Comparison of ENCODE assay signal across 10 cellular contexts in the genomic region with DNA sequence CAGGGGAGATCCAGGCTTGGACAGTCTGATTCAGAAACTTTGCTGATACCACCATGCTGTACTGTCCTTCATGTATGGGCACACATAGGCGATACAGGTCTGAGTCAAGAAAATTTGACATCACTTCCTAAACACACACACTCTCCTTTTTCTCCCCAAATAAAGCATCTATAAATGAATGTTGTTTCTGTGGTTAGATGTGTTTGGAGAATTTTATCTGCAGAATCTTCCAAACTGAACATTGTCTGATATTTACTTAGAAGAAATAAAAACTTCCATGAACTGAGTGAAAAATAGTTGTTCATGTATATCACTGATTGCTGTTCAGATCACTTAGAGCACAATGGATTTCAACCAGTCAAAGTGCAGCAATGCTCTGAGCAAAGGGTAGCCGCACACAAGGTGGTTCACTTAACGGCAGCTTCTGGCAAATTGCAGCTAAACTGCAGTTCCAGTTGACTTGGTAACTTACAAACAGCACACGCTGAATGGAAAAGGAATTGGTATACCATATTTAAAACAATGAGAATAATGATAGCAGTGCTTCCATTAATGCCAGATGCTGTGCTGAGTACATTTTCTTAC. TPM values are rescaled to one million over a fixed set of nuclear protein-coding genes. Genes with fewer than 3 reads are reported as not detected.
A peak's percentile ranks its signal among the peaks of the same experiment; 100 is the strongest.
DNase-seq lines count a peak whose midpoint lies in the region; ATAC-seq and TF ChIP-seq lines count a peak whose summit lies in the region.
"Had no signal": no experiment of that assay in that cellular context is flagged by ENCODE, and none has a peak within 500 bp of the region (broad histone marks: within the 10 kb centered on the region; RNA-seq: fewer than 3 reads in every experiment).

No MANE protein-coding gene starts in this region.

- no peak overlapping the region for H3K4me3 ChIP-seq in Peyer's patch

- H3K9me3 Mint-ChIP-seq in activated T-helper 1 cell treated with anti-CD3 and anti-CD28 coated beads, Interleukin-12 subunit alpha, Interleukin-12 subunit beta, Interleukin-2, Interleukin-4 antibody, amounts not matched to agents 30 ng/mL and 10 ng/mL and 1 ng/mL, durations not matched to agents 14 hours and 24 hours and 36 hours: no peaks in the 10 kb centered on the region

- H3K27me3 ChIP-seq in Peyer's patch: no peaks in the 10 kb centered on the region

- H3K27ac Mint-ChIP-seq in activated T-helper 1 cell treated with anti-CD3 and anti-CD28 coated beads, Interleukin-12 subunit alpha, Interleukin-12 subunit beta, Interleukin-2, Interleukin-4 antibody, amounts not matched to agents 30 ng/mL and 10 ng/mL and 1 ng/mL, durations not matched to agents 14 hours and 24 hours and 36 hours: peak overlapping the region; percentile 83

- ATAC-seq in GM18502 (IDR thresholded peaks at IDR 0.05; ENCODE audit: poor library complexity, unreplicated experiment): peak; percentile 32
- peak; percentile 20 for ATAC-seq in GM19452 (IDR thresholded peaks at IDR 0.05; ENCODE audit: unreplicated experiment)
- ATAC-seq in HG03045 (IDR thresholded peaks at IDR 0.05; ENCODE audit: unreplicated experiment): peak; percentile 10
- ATAC-seq in SK-N-SH treated with all-trans-retinoic acid at 6 μM for 48 hours: no peak

- no peaks in the 10 kb centered on the region for H3K9me3 ChIP-seq in Peyer's patch

- H3K4me1 ChIP-seq in Peyer's patch: peaks cover 0 to 5% (median 0%) of the 10 kb centered on the region in 4 donors

- peaks cover 6% of the 10 kb centered on the region for H3K36me3 Mint-ChIP-seq in activated T-helper 1 cell treated with anti-CD3 and anti-CD28 coated beads, Interleukin-12 subunit alpha, Interleukin-12 subunit beta, Interleukin-2, Interleukin-4 antibody, amounts not matched to agents 30 ng/mL and 10 ng/mL and 1 ng/mL, durations not matched to agents 14 hours and 24 hours and 36 hours (ENCODE audit: low read depth)

- no peak for TF ChIP-seq POLR2A in Peyer's patch (IDR thresholded peaks at IDR 0.05)

- DNase-seq in activated T-helper 1 cell treated with anti-CD3 and anti-CD28 coated beads, Interleukin-12 subunit alpha, Interleukin-12 subunit beta, Interleukin-2, Interleukin-4 antibody, amounts not matched to agents 30 ng/mL and 10 ng/mL and 1 ng/mL, durations not matched to agents 14 hours and 24 hours and 36 hours (ENCODE audit: low spot score): no peak
- DNase-seq in Peyer's patch: no peak
- no peak for DNase-seq in SIG-M5 (lab: John Stamatoyannopoulos, UW)
- DNase-seq in NCI-H82 treated with DMSO at 0.1 percent for 48 hours (lab: John Stamatoyannopoulos, UW; ENCODE audit: unreplicated experiment): no peak
- DNase-seq: kidney glomerular epithelial cell had no signal

- peak overlapping the region; percentile 72 for H3K4me3 Mint-ChIP-seq in activated T-helper 1 cell treated with anti-CD3 and anti-CD28 coated beads, Interleukin-12 subunit alpha, Interleukin-12 subunit beta, Interleukin-2, Interleukin-4 antibody, amounts not matched to agents 30 ng/mL and 10 ng/mL and 1 ng/mL, durations not matched to agents 14 hours and 24 hours and 36 hours

- H3K4me1 Mint-ChIP-seq in activated T-helper 1 cell treated with anti-CD3 and anti-CD28 coated beads, Interleukin-12 subunit alpha, Interleukin-12 subunit beta, Interleukin-2, Interleukin-4 antibody, amounts not matched to agents 30 ng/mL and 10 ng/mL and 1 ng/mL, durations not matched to agents 14 hours and 24 hours and 36 hours (ENCODE audit: low read depth): peaks cover 73% of the 10 kb centered on the region

- intact Hi-C loops in activated T-helper 1 cell treated with anti-CD3 and anti-CD28 coated beads, Interleukin-12 subunit alpha, Interleukin-12 subunit beta, Interleukin-2, Interleukin-4 antibody, amounts not matched to agents 30 ng/mL and 10 ng/mL and 1 ng/mL, durations not matched to agents 14 hours and 24 hours and 36 hours (cut with micrococcal nuclease): loop anchor here (1.0 to 5.0 kb wide), 8 partner anchors 10 to 671 kb away; a partner anchor contains a TSS

- no peaks in the 10 kb centered on the region for H3K36me3 ChIP-seq in Peyer's patch

- H3K27me3 Mint-ChIP-seq in activated T-helper 1 cell treated with anti-CD3 and anti-CD28 coated beads, Interleukin-12 subunit alpha, Interleukin-12 subunit beta, Interleukin-2, Interleukin-4 antibody, amounts not matched to agents 30 ng/mL and 10 ng/mL and 1 ng/mL, durations not matched to agents 14 hours and 24 hours and 36 hours (ENCODE audit: insufficient read depth): no peaks in the 10 kb centered on the region

- no peak for TF ChIP-seq CTCF in Peyer's patch (IDR thresholded peaks at IDR 0.05)

- H3K27ac ChIP-seq in Peyer's patch: peak overlapping the region in 1 of 4 donors; percentile 0
- H3K27ac ChIP-seq: epithelial cell of prostate had no signal

TF ChIP-seq in SK-N-SH treated with all-trans-retinoic acid at 6 μM for 48 hours, 23 proteins besides CTCF, POLR2A, EP300 and RAD21:
- TF ChIP-seq OSR1 (CRISPR knock-in tag; IDR thresholded peaks at IDR 0.05) (no peak), ZNF565 (CRISPR knock-in tag; conservative IDR thresholded peaks at IDR 0.05; ENCODE audit: low read depth) (no peak), SNAI2 (CRISPR knock-in tag; IDR thresholded peaks at IDR 0.05) (no peak), TOX (CRISPR knock-in tag; IDR thresholded peaks at IDR 0.05; ENCODE audit: borderline replicate concordance) (no peak), ARNTL (CRISPR knock-in tag; IDR thresholded peaks at IDR 0.05; ENCODE audit: borderline replicate concordance, low read depth) (no peak), ZFP30 (CRISPR knock-in tag; IDR thresholded peaks at IDR 0.05) (no peak), GLIS3 (CRISPR knock-in tag; IDR thresholded peaks at IDR 0.05) (no peak), ESRRG (CRISPR knock-in tag; IDR thresholded peaks at IDR 0.05) (no peak), ZNF70 (CRISPR knock-in tag; IDR thresholded peaks at IDR 0.05) (no peak), PPARA (CRISPR knock-in tag; IDR thresholded peaks at IDR 0.05; ENCODE audit: borderline replicate concordance) (no peak), ZFP3 (CRISPR knock-in tag; IDR thresholded peaks at IDR 0.05) (no peak), TCF4 (CRISPR knock-in tag; IDR thresholded peaks at IDR 0.05; ENCODE audit: borderline replicate concordance) (no peak), ISL1 (CRISPR knock-in tag; IDR thresholded peaks at IDR 0.05) (no peak)
- TF ChIP-seq, protein P1, sequence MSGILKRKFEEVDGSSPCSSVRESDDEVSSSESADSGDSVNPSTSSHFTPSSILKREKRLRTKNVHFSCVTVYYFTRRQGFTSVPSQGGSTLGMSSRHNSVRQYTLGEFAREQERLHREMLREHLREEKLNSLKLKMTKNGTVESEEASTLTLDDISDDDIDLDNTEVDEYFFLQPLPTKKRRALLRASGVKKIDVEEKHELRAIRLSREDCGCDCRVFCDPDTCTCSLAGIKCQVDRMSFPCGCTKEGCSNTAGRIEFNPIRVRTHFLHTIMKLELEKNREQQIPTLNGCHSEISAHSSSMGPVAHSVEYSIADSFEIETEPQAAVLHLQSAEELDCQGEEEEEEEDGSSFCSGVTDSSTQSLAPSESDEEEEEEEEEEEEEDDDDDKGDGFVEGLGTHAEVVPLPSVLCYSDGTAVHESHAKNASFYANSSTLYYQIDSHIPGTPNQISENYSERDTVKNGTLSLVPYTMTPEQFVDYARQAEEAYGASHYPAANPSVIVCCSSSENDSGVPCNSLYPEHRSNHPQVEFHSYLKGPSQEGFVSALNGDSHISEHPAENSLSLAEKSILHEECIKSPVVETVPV (CRISPR knock-in tag; IDR thresholded peaks at IDR 0.05): no peak

RNA-seq across cellular contexts. Expression of a gene that starts 10.0 kb away (rescaled TPM):
- total RNA-seq in activated T-helper 1 cell treated with anti-CD3 and anti-CD28 coated beads, Interleukin-12 subunit alpha, Interleukin-12 subunit beta, Interleukin-2, Interleukin-4 antibody, amounts not matched to agents 30 ng/mL and 10 ng/mL and 1 ng/mL, durations not matched to agents 14 hours and 24 hours and 36 hours: 239 and 252 TPM in 2 replicates
- total RNA-seq in Peyer's patch: 10 to 100 TPM; 24.8 to 68.1 (median 62.6) TPM
